In the genomic region with DNA sequence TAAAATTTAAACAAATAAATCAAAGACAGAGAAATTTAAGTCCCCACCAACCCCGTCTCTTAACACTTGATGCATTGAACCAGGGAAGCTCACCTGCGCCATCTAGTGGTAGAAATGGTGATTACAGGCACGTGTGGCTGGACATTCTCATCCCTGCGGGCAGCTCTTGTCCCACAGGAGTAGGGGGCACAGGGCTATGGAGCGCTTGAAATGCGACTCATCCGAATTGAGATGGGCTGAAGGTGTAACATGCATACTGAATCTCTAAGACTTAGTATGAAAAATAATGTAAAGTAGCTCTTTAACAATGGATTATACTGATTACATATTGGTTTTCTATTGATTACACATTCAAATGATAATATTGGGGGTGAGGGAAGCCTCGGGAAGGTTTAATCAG, we compare ENCODE assay signal across 8 cellular contexts. TPM values are rescaled to one million over a fixed set of nuclear protein-coding genes. Genes with fewer than 3 reads are reported as not detected.
DNase-seq lines count a peak whose midpoint lies in the region; ATAC-seq and TF ChIP-seq lines count a peak whose summit lies in the region.

No MANE protein-coding gene starts in this region.

- DNase-seq in Caki2 (ENCODE audit: low read depth) (peak; percentile 37), HT-29 (ENCODE audit: low spot score) (peak; percentile 92), RKO (ENCODE audit: low spot score) (peak; percentile 66), fibroblast of pulmonary artery (ENCODE audit: low read depth) (peak; percentile 82), nucleus accumbens (lab: John Stamatoyannopoulos, UW) (peak in 42 of 56 donors; percentile 6 to 84 (median 35)), transverse colon (peak; percentile 66)
- DNase-seq in activated T-cell treated with anti-CD3 and anti-CD28 coated beads, Interleukin-2, amount 50 U/mL, for 72 hours, result peak; percentile 66 to 77

- no peak for TF ChIP-seq POLR2A in transverse colon (IDR thresholded peaks at IDR 0.05)

- no peak overlapping the region for H3K4me3 ChIP-seq in fibroblast of pulmonary artery (replicated peaks; ENCODE audit: low read depth, low read length)
- H3K4me3 ChIP-seq in transverse colon, result no peak overlapping the region

- no peaks in the 10 kb centered on the region for H3K9me3 ChIP-seq in transverse colon

- H3K36me3 Mint-ChIP-seq in activated T-cell treated with anti-CD3 and anti-CD28 coated beads, Interleukin-2, amount 50 U/mL, for 72 hours (ENCODE audit: insufficient read depth in 2 of 2), result no peaks in the 10 kb centered on the region
- H3K36me3 Mint-ChIP-seq in stimulated activated memory B cell treated with anti-CD40 and anti-IgM and Interleukin-4, amounts not matched to agents 10 μg/mL and 1 μg/mL and 100 μg/mL, for 72 hours, result no peaks in the 10 kb centered on the region

- in situ Hi-C loops in Caki2 (cut with HindIII; ENCODE audit: low pct_unique_long_range_greater_than_20kb, low sequenced_read_pairs), result no loop called here
- in situ Hi-C loops in transverse colon (cut with MboI; ENCODE audit: low pct_ligation_motif_present in 1 of 4, low pct_unique_long_range_greater_than_20kb in 1 of 4, low sequenced_read_pairs in 3 of 4), result loop anchor here in 1 of 4 donors (25.0 kb wide), 1 partner anchor 123 kb away; no protein-coding TSS in a partner anchor

- no peak overlapping the region for H3K27ac Mint-ChIP-seq in activated T-cell treated with anti-CD3 and anti-CD28 coated beads, Interleukin-2, amount 50 U/mL, for 72 hours
- no peak overlapping the region for H3K27ac Mint-ChIP-seq in stimulated activated memory B cell treated with anti-CD40 and anti-IgM and Interleukin-4, amounts not matched to agents 10 μg/mL and 1 μg/mL and 100 μg/mL, for 72 hours

- ATAC-seq in activated T-cell treated with anti-CD3 and anti-CD28 coated beads, Interleukin-2, amount 50 U/mL, for 72 hours (replicated peaks in 1 of 2), result peak; percentile 62 to 68
- no peak for ATAC-seq in stimulated activated memory B cell treated with anti-CD40 and anti-IgM and Interleukin-4, amounts not matched to agents 10 μg/mL and 1 μg/mL and 100 μg/mL, for 72 hours

- WGBS in transverse colon (ENCODE audit: low coverage in 1 of 2), 2 donors, result 5 to 7% methylated on average over 6 to 8 of the region's 8 CpGs

- no peaks in the 10 kb centered on the region for H3K27me3 Mint-ChIP-seq in activated T-cell treated with anti-CD3 and anti-CD28 coated beads, Interleukin-2, amount 50 U/mL, for 72 hours (ENCODE audit: low read depth)
- no peaks in the 10 kb centered on the region for H3K27me3 Mint-ChIP-seq in stimulated activated memory B cell treated with anti-CD40 and anti-IgM and Interleukin-4, amounts not matched to agents 10 μg/mL and 1 μg/mL and 100 μg/mL, for 72 hours

- H3K4me1 Mint-ChIP-seq in activated T-cell treated with anti-CD3 and anti-CD28 coated beads, Interleukin-2, amount 50 U/mL, for 72 hours (ENCODE audit: low read depth), result no peaks in the 10 kb centered on the region
- H3K4me1 Mint-ChIP-seq in stimulated activated memory B cell treated with anti-CD40 and anti-IgM and Interleukin-4, amounts not matched to agents 10 μg/mL and 1 μg/mL and 100 μg/mL, for 72 hours, result peaks cover 5% of the 10 kb centered on the region

- peak; percentile 97 for TF ChIP-seq CTCF in fibroblast of pulmonary artery (IDR thresholded peaks at IDR 0.05; ENCODE audit: low read length, missing control alignments)
- peak; percentile 88 to 100 (median 97) for TF ChIP-seq CTCF in transverse colon (IDR thresholded peaks at IDR 0.05)

- H3K27ac ChIP-seq in transverse colon, result no peak overlapping the region

- no peaks in the 10 kb centered on the region for H3K4me1 ChIP-seq in transverse colon

- H3K36me3 ChIP-seq in transverse colon, result no peaks in the 10 kb centered on the region

- intact Hi-C loops in transverse colon (cut with DNase I; ENCODE audit: low total_unique reads), result loop anchor here (5.0 kb wide), 1 partner anchor 138 kb away; no protein-coding TSS in a partner anchor

- no peaks in the 10 kb centered on the region for H3K9me3 Mint-ChIP-seq in activated T-cell treated with anti-CD3 and anti-CD28 coated beads, Interleukin-2, amount 50 U/mL, for 72 hours
- no peaks in the 10 kb centered on the region for H3K9me3 Mint-ChIP-seq in stimulated activated memory B cell treated with anti-CD40 and anti-IgM and Interleukin-4, amounts not matched to agents 10 μg/mL and 1 μg/mL and 100 μg/mL, for 72 hours

- no peak for TF ChIP-seq EP300 in transverse colon (IDR thresholded peaks at IDR 0.05; ENCODE audit: low read depth)

- H3K4me3 Mint-ChIP-seq in activated T-cell treated with anti-CD3 and anti-CD28 coated beads, Interleukin-2, amount 50 U/mL, for 72 hours, result no peak overlapping the region
- no peak overlapping the region for H3K4me3 Mint-ChIP-seq in stimulated activated memory B cell treated with anti-CD40 and anti-IgM and Interleukin-4, amounts not matched to agents 10 μg/mL and 1 μg/mL and 100 μg/mL, for 72 hours

- H3K27me3 ChIP-seq in transverse colon, result no peaks in the 10 kb centered on the region

RNA-seq across cellular contexts. Expression of a gene that starts 24.8 kb away (rescaled TPM):
- total RNA-seq in Caki2 (2014; rRNA removed; shearing (Covaris generic); ENCODE audit: low replicate concordance), result 0.03 and 0.49 TPM in 2 replicates
- total RNA-seq in HT-29 (2014; rRNA removed; shearing (Covaris generic)), result under 0.01 TPM in 1 of 2 replicates, not detected in the other
- 1 to 10 TPM in 1 of 2 donors, under 1 TPM in 1; 0.65 to 1.3 TPM for total RNA-seq in activated T-cell treated with anti-CD3 and anti-CD28 coated beads, Interleukin-2, amount 50 U/mL, for 72 hours
- total RNA-seq in transverse colon, result 1 to 10 TPM in 1 of 4 donors, under 1 TPM in 2, not detected in 1; 0.27 to 1.9 (median 0.32) TPM

Comparison
In these comparisons a context has a peak if more than half of its experiments do, and no peak if none do; other contexts are left out.
1. DNase-seq: peak in every context shown above with its lines; median percentile 92 in HT-29; 82 in fibroblast of pulmonary artery; 72 in activated T-cell treated with anti-CD3 and anti-CD28 coated beads, Interleukin-2, amount 50 U/mL, for 72 hours; 66 in RKO; 66 in transverse colon; 37 in Caki2; 35 in nucleus accumbens.